9 cellular contexts compared by ENCODE assay signal in the genomic region with DNA sequence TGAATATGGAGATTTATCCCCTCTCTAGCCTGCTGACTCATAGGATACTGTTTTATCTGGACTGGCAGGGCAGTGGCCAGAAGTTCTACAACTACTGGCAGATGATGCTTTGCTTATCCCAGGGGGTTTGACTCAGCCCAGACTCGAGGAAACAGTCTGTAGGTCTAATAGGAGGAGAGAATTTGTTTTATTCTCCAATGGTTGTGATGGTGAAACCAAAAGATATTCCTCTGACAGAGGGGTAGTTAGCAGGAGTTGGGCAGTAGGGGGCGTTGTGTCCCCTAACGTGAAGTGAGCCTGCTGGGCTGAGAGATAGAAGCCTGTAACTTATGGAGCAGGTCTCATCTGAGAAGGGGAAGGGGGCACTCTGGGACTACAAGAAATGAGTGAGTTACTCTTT.
A peak's percentile ranks its signal among the peaks of the same experiment; 100 is the strongest.
DNase-seq lines count a peak whose midpoint lies in the region; ATAC-seq and TF ChIP-seq lines count a peak whose summit lies in the region.
"Had no signal": no experiment of that assay in that cellular context is flagged by ENCODE, and none has a peak within 500 bp of the region (broad histone marks: within the 10 kb centered on the region; RNA-seq: fewer than 3 reads in every experiment).

No MANE protein-coding gene starts in this region.

- no peaks in the 10 kb centered on the region for H4K20me1 ChIP-seq in osteoblast (ENCODE audit: insufficient read depth, low read length)

- ATAC-seq in HG02642 (IDR thresholded peaks at IDR 0.05; ENCODE audit: poor library complexity, unreplicated experiment) (no peak), HG02973 (IDR thresholded peaks at IDR 0.05; ENCODE audit: unreplicated experiment) (no peak), HG03565 (IDR thresholded peaks at IDR 0.05; ENCODE audit: unreplicated experiment) (no peak)

- H3K4me1 ChIP-seq in osteoblast (ENCODE audit: insufficient read depth, low read length), result peaks cover 7% of the 10 kb centered on the region
- H3K4me1 ChIP-seq: tibial nerve had no signal

- peaks cover 9% of the 10 kb centered on the region for H3K27me3 ChIP-seq in osteoblast (ENCODE audit: insufficient read depth, low read length)
- H3K27me3 ChIP-seq: tibial nerve had no signal

- peak; percentile 58 for DNase-seq in DMS 273 (lab: John Stamatoyannopoulos, UW; ENCODE audit: unreplicated experiment)
- no peak for DNase-seq in DMS 273 treated with DMSO at 0.1 percent for 48 hours (lab: John Stamatoyannopoulos, UW)
- DNase-seq in NAMALWA (ENCODE audit: low spot score), result peak; percentile 59
- DNase-seq in cerebellar cortex (ENCODE audit: low spot score), result peak; percentile 27
- DNase-seq in osteoblast (ENCODE audit: insufficient read length, low spot score, missing footprints), result no peak

- H3K79me2 ChIP-seq in osteoblast (ENCODE audit: insufficient read depth, low read length), result no peaks in the 10 kb centered on the region

- no peak overlapping the region for H3K4me3 ChIP-seq in osteoblast (ENCODE audit: insufficient read depth, low read length)
- H3K4me3 ChIP-seq: tibial nerve had no signal

- no peak overlapping the region for H3K27ac ChIP-seq in osteoblast (ENCODE audit: low read depth, low read length)
- H3K27ac ChIP-seq: tibial nerve had no signal

- no peaks in the 10 kb centered on the region for H3K9me3 ChIP-seq in osteoblast (ENCODE audit: low read depth, low read length)
- H3K9me3 ChIP-seq: tibial nerve had no signal

- no peak overlapping the region for H2AFZ ChIP-seq in osteoblast (ENCODE audit: low read length)

- peak; percentile 71 for TF ChIP-seq CTCF in osteoblast (IDR thresholded peaks at IDR 0.05; ENCODE audit: extremely low read depth, low read depth, low read length)

- no peak overlapping the region for H3K4me2 ChIP-seq in osteoblast (ENCODE audit: insufficient read depth, low read length)

- H3K36me3 ChIP-seq in osteoblast (ENCODE audit: insufficient read depth, low read length), result no peaks in the 10 kb centered on the region
- H3K36me3 ChIP-seq: tibial nerve had no signal

Comparison
In these comparisons a context has a peak if more than half of its experiments do, and no peak if none do; other contexts are left out.
1. DNase-seq: peak in DMS 273 (single experiment), NAMALWA (single experiment) and cerebellar cortex (single experiment); none in DMS 273 treated with DMSO at 0.1 percent for 48 hours (single experiment) and osteoblast (single experiment).